In the genomic region with DNA sequence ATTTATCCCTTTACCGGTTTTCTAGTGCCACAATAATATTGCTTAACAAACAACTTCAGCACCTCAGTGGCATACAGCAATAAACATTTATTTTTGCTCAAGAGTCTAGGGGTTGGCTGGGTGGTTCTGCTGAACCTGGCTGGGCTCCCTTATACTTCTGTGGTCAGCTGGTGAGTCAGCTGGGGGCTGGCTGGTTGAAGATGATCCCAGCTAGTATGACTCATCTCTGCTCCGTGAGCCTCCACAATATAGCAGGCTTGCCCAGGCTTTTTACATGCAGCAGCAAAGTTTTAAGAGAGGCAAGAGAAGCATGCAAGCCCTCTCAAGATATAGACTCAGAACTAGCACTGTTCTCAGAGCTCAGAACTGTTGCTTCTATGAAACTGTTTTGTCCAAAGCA, we compare ENCODE assay signal across 9 cellular contexts.
DNase-seq lines count a peak whose midpoint lies in the region; ATAC-seq and TF ChIP-seq lines count a peak whose summit lies in the region.
"Had no signal": no experiment of that assay in that cellular context is flagged by ENCODE, and none has a peak within 500 bp of the region (broad histone marks: within the 10 kb centered on the region; RNA-seq: fewer than 3 reads in every experiment).

No MANE protein-coding gene starts in this region.

- H3K79me2 ChIP-seq in mammary epithelial cell (ENCODE audit: insufficient read depth, low read length), result no peaks in the 10 kb centered on the region

- peak overlapping the region; percentile 65 for H3K4me2 ChIP-seq in mammary epithelial cell (ENCODE audit: insufficient read depth, low read depth, low read length)

- no peaks in the 10 kb centered on the region for H4K20me1 ChIP-seq in mammary epithelial cell (ENCODE audit: insufficient read depth, low read length)

- CTCF ChIA-PET in mammary epithelial cell (lab: Charles Lee; ENCODE audit: low non-redundant PET), result no interaction called here

- H3K4me1 ChIP-seq in mammary epithelial cell (ENCODE audit: insufficient read depth, low read length), result peaks cover 58% of the 10 kb centered on the region
- H3K4me1 ChIP-seq in lower lobe of right lung, result peaks cover 18% of the 10 kb centered on the region
- peaks cover 14% of the 10 kb centered on the region for H3K4me1 ChIP-seq in upper lobe of right lung

- H2AFZ ChIP-seq in mammary epithelial cell (ENCODE audit: low read depth, low read length), result no peak overlapping the region

- no peak overlapping the region for H3K4me3 Mint-ChIP-seq in activated T-cell treated with anti-CD3 and anti-CD28 coated beads, Interleukin-2, amount 50 U/mL, for 4 hours
- no peak overlapping the region for H3K4me3 Mint-ChIP-seq in activated T-cell treated with anti-CD3 and anti-CD28 coated beads, Interleukin-2, amount 50 U/mL, for 24 hours

- H3K27me3 ChIP-seq in mammary epithelial cell (ENCODE audit: insufficient read depth, low read length), result no peaks in the 10 kb centered on the region
- no peaks in the 10 kb centered on the region for H3K27me3 ChIP-seq in lower lobe of right lung (ENCODE audit: low read depth)
- no peaks in the 10 kb centered on the region for H3K27me3 ChIP-seq in upper lobe of right lung
- H3K27me3 ChIP-seq: cardiac muscle cell had no signal

- no peak for DNase-seq in activated T-cell treated with anti-CD3 and anti-CD28 coated beads, Interleukin-2, amount 50 U/mL, for 4 hours
- DNase-seq in activated T-cell treated with anti-CD3 and anti-CD28 coated beads, Interleukin-2, amount 50 U/mL, for 24 hours, result no peak
- DNase-seq in NCI-H446 treated with DMSO at 0.1 percent for 48 hours (lab: John Stamatoyannopoulos, UW) (peak; percentile 61), mammary epithelial cell (peak; percentile 94), lower lobe of right lung (peak; percentile 68), upper lobe of right lung (peak; percentile 70), DMS153 (lab: John Stamatoyannopoulos, UW) (no peak)

- peak; percentile 67 to 70 for ATAC-seq in activated T-cell treated with anti-CD3 and anti-CD28 coated beads, Interleukin-2, amount 50 U/mL, for 4 hours
- ATAC-seq in HG02623 (IDR thresholded peaks at IDR 0.05; ENCODE audit: unreplicated experiment) (peak; percentile 92), lower lobe of right lung (peak; percentile 85 to 88), upper lobe of right lung (peak; percentile 93)

- no peaks in the 10 kb centered on the region for H3K27me3 Mint-ChIP-seq in activated T-cell treated with anti-CD3 and anti-CD28 coated beads, Interleukin-2, amount 50 U/mL, for 4 hours (ENCODE audit: low read depth)
- H3K27me3 Mint-ChIP-seq in activated T-cell treated with anti-CD3 and anti-CD28 coated beads, Interleukin-2, amount 50 U/mL, for 24 hours, result no peaks in the 10 kb centered on the region

- H3K36me3 Mint-ChIP-seq in activated T-cell treated with anti-CD3 and anti-CD28 coated beads, Interleukin-2, amount 50 U/mL, for 4 hours (ENCODE audit: insufficient read depth), result no peaks in the 10 kb centered on the region
- H3K36me3 Mint-ChIP-seq in activated T-cell treated with anti-CD3 and anti-CD28 coated beads, Interleukin-2, amount 50 U/mL, for 24 hours (ENCODE audit: low read depth), result no peaks in the 10 kb centered on the region

- no peak for TF ChIP-seq CTCF in mammary epithelial cell (conservative IDR thresholded peaks at IDR 0.05 in 1 of 2, IDR thresholded peaks at IDR 0.05 in 1 of 2; ENCODE audit: extremely low read depth in 1 of 2, insufficient read depth in 1 of 2, low read depth in 1 of 2, low read length in 2 of 2)
- TF ChIP-seq CTCF in lower lobe of right lung (IDR thresholded peaks at IDR 0.05), result no peak
- no peak for TF ChIP-seq CTCF in upper lobe of right lung (IDR thresholded peaks at IDR 0.05)

- peak overlapping the region; percentile 8 for H3K9ac ChIP-seq in mammary epithelial cell (ENCODE audit: insufficient read depth, low read length)

- H3K4me1 Mint-ChIP-seq in activated T-cell treated with anti-CD3 and anti-CD28 coated beads, Interleukin-2, amount 50 U/mL, for 4 hours (ENCODE audit: low read depth), result no peaks in the 10 kb centered on the region
- peaks cover 18% of the 10 kb centered on the region for H3K4me1 Mint-ChIP-seq in activated T-cell treated with anti-CD3 and anti-CD28 coated beads, Interleukin-2, amount 50 U/mL, for 24 hours (ENCODE audit: low read depth)

- H3K9me3 Mint-ChIP-seq in activated T-cell treated with anti-CD3 and anti-CD28 coated beads, Interleukin-2, amount 50 U/mL, for 4 hours, result peaks cover 14% of the 10 kb centered on the region
- H3K9me3 Mint-ChIP-seq in activated T-cell treated with anti-CD3 and anti-CD28 coated beads, Interleukin-2, amount 50 U/mL, for 24 hours, result peaks cover 21% of the 10 kb centered on the region

- in situ Hi-C loops in mammary epithelial cell (cut with MboI; ENCODE audit: low sequenced_read_pairs in 2 of 2), result loop anchor here in 1 of 2 donors (10.0 kb wide), 1 partner anchor 328 kb away; no protein-coding TSS in a partner anchor

- dilution Hi-C loops in mammary epithelial cell (cut with HindIII; ENCODE audit: low sequenced_read_pairs), result no loop called here

- no TSS peak for BruUV-seq in mammary epithelial cell (replicated peaks; lab: Mats Ljungman, UMichigan)

- no peak overlapping the region for H3K4me3 ChIP-seq in mammary epithelial cell (replicated peaks in 1 of 3; ENCODE audit: insufficient read depth in 1 of 3, low read depth in 2 of 3, low read length in 3 of 3)
- H3K4me3 ChIP-seq in lower lobe of right lung, result no peak overlapping the region
- no peak overlapping the region for H3K4me3 ChIP-seq in upper lobe of right lung
- H3K4me3 ChIP-seq: cardiac muscle cell had no signal

- H3K27ac ChIP-seq in mammary epithelial cell (ENCODE audit: insufficient read depth, low read depth, low read length), result peak overlapping the region; percentile 39
- no peak overlapping the region for H3K27ac ChIP-seq in lower lobe of right lung
- no peak overlapping the region for H3K27ac ChIP-seq in upper lobe of right lung
- H3K27ac ChIP-seq: cardiac muscle cell had no signal

- H3K9me3 ChIP-seq in mammary epithelial cell (replicated peaks; ENCODE audit: insufficient read depth, low read length) (peaks cover 3% of the 10 kb centered on the region), lower lobe of right lung (no peaks in the 10 kb centered on the region), upper lobe of right lung (no peaks in the 10 kb centered on the region)

- intact Hi-C loops in mammary epithelial cell (cut with micrococcal nuclease) (loop anchor here (5.0 kb wide), 1 partner anchor 80 kb away; no protein-coding TSS in a partner anchor), lower lobe of right lung (cut with DNase I) (no loop called here), upper lobe of right lung (cut with DNase I) (no loop called here)

- 0% methylated on average over 2 of the region's 2 CpGs for WGBS in mammary epithelial cell (ENCODE audit: low coverage, missing lambda C conversion rate)

- H3K27ac Mint-ChIP-seq in activated T-cell treated with anti-CD3 and anti-CD28 coated beads, Interleukin-2, amount 50 U/mL, for 24 hours, result no peak overlapping the region

- H3K36me3 ChIP-seq in mammary epithelial cell (ENCODE audit: insufficient read depth, low read length) (no peaks in the 10 kb centered on the region), lower lobe of right lung (no peaks in the 10 kb centered on the region), upper lobe of right lung (no peaks in the 10 kb centered on the region)
- H3K36me3 ChIP-seq: cardiac muscle cell had no signal

Comparison
In these comparisons a context has a peak if more than half of its experiments do, and no peak if none do; other contexts are left out.
1. DNase-seq: peak in NCI-H446 treated with DMSO at 0.1 percent for 48 hours (single experiment), mammary epithelial cell (single experiment), lower lobe of right lung (single experiment) and upper lobe of right lung (single experiment); none in activated T-cell treated with anti-CD3 and anti-CD28 coated beads, Interleukin-2, amount 50 U/mL, for 4 hours (single experiment), activated T-cell treated with anti-CD3 and anti-CD28 coated beads, Interleukin-2, amount 50 U/mL, for 24 hours (single experiment) and DMS153 (single experiment).
2. Peak in every context shown above with its lines, with median percentiles within 50 percentile points of each other: ATAC-seq.